In genomic region chr7:140316165-140316661, GRCh38 we compare ENCODE assay signal across 8 cellular contexts.
DNase-seq lines count a peak whose midpoint lies in the region; ATAC-seq lines count a peak whose summit lies in the region.

No MANE protein-coding gene starts in this region.

- CTCF ChIA-PET in activated CD8-positive, alpha-beta memory T cell treated with anti-CD3 and anti-CD28 coated beads, Interleukin-2, amount 10 ng/mL, durations not matched to agents 7 days and 5 days (lab: Charles Lee) = interaction anchor here (0.9 to 1.1 kb wide), 3 partner anchors 9 to 671 kb away, joined by 3 read pairs; no protein-coding TSS in a partner anchor
- CTCF ChIA-PET in activated CD4-positive, alpha-beta memory T cell treated with anti-CD3 and anti-CD28 coated beads, Interleukin-2, amount 10 ng/mL, durations not matched to agents 7 days and 5 days (lab: Charles Lee) = interaction anchor here (1.0 to 1.2 kb wide), 2 partner anchors 11 to 22 kb away, joined by 3 read pairs; no protein-coding TSS in a partner anchor

- ATAC-seq in activated CD8-positive, alpha-beta memory T cell treated with anti-CD3 and anti-CD28 coated beads, Interleukin-2, amount 10 ng/mL, durations not matched to agents 7 days and 5 days = peak; percentile 39
- ATAC-seq in stimulated activated naive B cell treated with anti-CD40 and anti-IgM and Interleukin-4, amounts not matched to agents 10 μg/mL and 1 μg/mL and 100 μg/mL, for 72 hours (replicated peaks) = no peak
- ATAC-seq in HG03196 (IDR thresholded peaks at IDR 0.05; ENCODE audit: unreplicated experiment) (no peak), HG02970 (IDR thresholded peaks at IDR 0.05; ENCODE audit: low FRiP score, unreplicated experiment) (no peak)

- no peak for DNase-seq in activated CD8-positive, alpha-beta memory T cell treated with anti-CD3 and anti-CD28 coated beads, Interleukin-2, amount 10 ng/mL, durations not matched to agents 7 days and 5 days
- DNase-seq in activated CD8-positive, alpha-beta memory T cell treated with anti-CD3 and anti-CD28 coated beads, Interleukin-2, amount 50 U/mL, for 4 hours = no peak
- DNase-seq in activated CD4-positive, alpha-beta memory T cell treated with anti-CD3 and anti-CD28 coated beads, Interleukin-2, amount 10 ng/mL, durations not matched to agents 7 days and 5 days = peak; percentile 21
- DNase-seq in head of caudate nucleus = peak; percentile 66 to 98 (median 88)
- no peak for DNase-seq in stimulated activated naive B cell treated with anti-CD40 and anti-IgM and Interleukin-4, amounts not matched to agents 10 μg/mL and 1 μg/mL and 100 μg/mL, for 72 hours

- peaks cover 35% of the 10 kb centered on the region for H3K36me3 Mint-ChIP-seq in activated CD8-positive, alpha-beta memory T cell treated with anti-CD3 and anti-CD28 coated beads, Interleukin-2, amount 10 ng/mL, durations not matched to agents 7 days and 5 days
- H3K36me3 Mint-ChIP-seq in activated CD4-positive, alpha-beta memory T cell treated with anti-CD3 and anti-CD28 coated beads, Interleukin-2, amount 10 ng/mL, durations not matched to agents 7 days and 5 days (ENCODE audit: low read depth) = peaks cover 34% of the 10 kb centered on the region
- peaks cover 30 to 51% of the 10 kb centered on the region in 2 donors for H3K36me3 Mint-ChIP-seq in stimulated activated naive B cell treated with anti-CD40 and anti-IgM and Interleukin-4, amounts not matched to agents 10 μg/mL and 1 μg/mL and 100 μg/mL, for 72 hours

- H3K36me3 ChIP-seq in rectal smooth muscle tissue (ENCODE audit: control insufficient read depth, insufficient read depth, low read length) = no peaks in the 10 kb centered on the region

- H3K27me3 ChIP-seq in rectal smooth muscle tissue (ENCODE audit: control insufficient read depth, insufficient read depth, low read length) = no peaks in the 10 kb centered on the region

- H3K4me1 Mint-ChIP-seq in activated CD8-positive, alpha-beta memory T cell treated with anti-CD3 and anti-CD28 coated beads, Interleukin-2, amount 10 ng/mL, durations not matched to agents 7 days and 5 days = peaks cover 27% of the 10 kb centered on the region
- peaks cover 40% of the 10 kb centered on the region for H3K4me1 Mint-ChIP-seq in activated CD4-positive, alpha-beta memory T cell treated with anti-CD3 and anti-CD28 coated beads, Interleukin-2, amount 10 ng/mL, durations not matched to agents 7 days and 5 days
- H3K4me1 Mint-ChIP-seq in stimulated activated naive B cell treated with anti-CD40 and anti-IgM and Interleukin-4, amounts not matched to agents 10 μg/mL and 1 μg/mL and 100 μg/mL, for 72 hours = peaks cover 9 to 19% of the 10 kb centered on the region in 2 donors

- intact Hi-C loops in head of caudate nucleus (cut with DNase I) = no loop called here

- H3K4me3 Mint-ChIP-seq in activated CD8-positive, alpha-beta memory T cell treated with anti-CD3 and anti-CD28 coated beads, Interleukin-2, amount 10 ng/mL, durations not matched to agents 7 days and 5 days = no peak overlapping the region
- H3K4me3 Mint-ChIP-seq in activated CD4-positive, alpha-beta memory T cell treated with anti-CD3 and anti-CD28 coated beads, Interleukin-2, amount 10 ng/mL, durations not matched to agents 7 days and 5 days = no peak overlapping the region
- no peak overlapping the region for H3K4me3 Mint-ChIP-seq in stimulated activated naive B cell treated with anti-CD40 and anti-IgM and Interleukin-4, amounts not matched to agents 10 μg/mL and 1 μg/mL and 100 μg/mL, for 72 hours

- peak overlapping the region; percentile 57 for H3K4me3 ChIP-seq in rectal smooth muscle tissue (ENCODE audit: low read length)

- H3K9me3 Mint-ChIP-seq in activated CD8-positive, alpha-beta memory T cell treated with anti-CD3 and anti-CD28 coated beads, Interleukin-2, amount 10 ng/mL, durations not matched to agents 7 days and 5 days (ENCODE audit: low read depth) = peaks cover 19% of the 10 kb centered on the region
- H3K9me3 Mint-ChIP-seq in activated CD4-positive, alpha-beta memory T cell treated with anti-CD3 and anti-CD28 coated beads, Interleukin-2, amount 10 ng/mL, durations not matched to agents 7 days and 5 days = peaks cover 16% of the 10 kb centered on the region
- H3K9me3 Mint-ChIP-seq in stimulated activated naive B cell treated with anti-CD40 and anti-IgM and Interleukin-4, amounts not matched to agents 10 μg/mL and 1 μg/mL and 100 μg/mL, for 72 hours = peaks cover 12% of the 10 kb centered on the region in 2 donors

- H3K27me3 Mint-ChIP-seq in activated CD8-positive, alpha-beta memory T cell treated with anti-CD3 and anti-CD28 coated beads, Interleukin-2, amount 10 ng/mL, durations not matched to agents 7 days and 5 days = no peaks in the 10 kb centered on the region
- no peaks in the 10 kb centered on the region for H3K27me3 Mint-ChIP-seq in activated CD4-positive, alpha-beta memory T cell treated with anti-CD3 and anti-CD28 coated beads, Interleukin-2, amount 10 ng/mL, durations not matched to agents 7 days and 5 days
- peaks cover 15 to 18% of the 10 kb centered on the region in 2 donors for H3K27me3 Mint-ChIP-seq in stimulated activated naive B cell treated with anti-CD40 and anti-IgM and Interleukin-4, amounts not matched to agents 10 μg/mL and 1 μg/mL and 100 μg/mL, for 72 hours

- H3K27ac Mint-ChIP-seq in activated CD8-positive, alpha-beta memory T cell treated with anti-CD3 and anti-CD28 coated beads, Interleukin-2, amount 10 ng/mL, durations not matched to agents 7 days and 5 days = peak overlapping the region; percentile 53
- peak overlapping the region; percentile 17 for H3K27ac Mint-ChIP-seq in activated CD4-positive, alpha-beta memory T cell treated with anti-CD3 and anti-CD28 coated beads, Interleukin-2, amount 10 ng/mL, durations not matched to agents 7 days and 5 days
- H3K27ac Mint-ChIP-seq in stimulated activated naive B cell treated with anti-CD40 and anti-IgM and Interleukin-4, amounts not matched to agents 10 μg/mL and 1 μg/mL and 100 μg/mL, for 72 hours = no peak overlapping the region

- H3K4me1 ChIP-seq in rectal smooth muscle tissue (ENCODE audit: control insufficient read depth, insufficient read depth, low read length) = peaks cover 21% of the 10 kb centered on the region

- peak overlapping the region; percentile 87 for H3K27ac ChIP-seq in rectal smooth muscle tissue (ENCODE audit: low read depth, low read length)

- POLR2A ChIA-PET in activated CD4-positive, alpha-beta memory T cell treated with anti-CD3 and anti-CD28 coated beads, Interleukin-2, amount 10 ng/mL, durations not matched to agents 7 days and 5 days (lab: Charles Lee) = interaction anchor here (1.2 kb wide), 2 partner anchors 9 to 231 kb away, joined by 3 read pairs; no protein-coding TSS in a partner anchor

- H3K9ac ChIP-seq in rectal smooth muscle tissue (ENCODE audit: low read length) = peak overlapping the region; percentile 19

Comparison
In these comparisons a context has a peak if more than half of its experiments do, and no peak if none do; other contexts are left out.
1. DNase-seq: peak in activated CD4-positive, alpha-beta memory T cell treated with anti-CD3 and anti-CD28 coated beads, Interleukin-2, amount 10 ng/mL, durations not matched to agents 7 days and 5 days (single experiment) and head of caudate nucleus (42 of 42); none in activated CD8-positive, alpha-beta memory T cell treated with anti-CD3 and anti-CD28 coated beads, Interleukin-2, amount 10 ng/mL, durations not matched to agents 7 days and 5 days (single experiment), activated CD8-positive, alpha-beta memory T cell treated with anti-CD3 and anti-CD28 coated beads, Interleukin-2, amount 50 U/mL, for 4 hours (single experiment) and stimulated activated naive B cell treated with anti-CD40 and anti-IgM and Interleukin-4, amounts not matched to agents 10 μg/mL and 1 μg/mL and 100 μg/mL, for 72 hours (single experiment).